Comparison of ENCODE assay signal across 8 cellular contexts in the genomic region with DNA sequence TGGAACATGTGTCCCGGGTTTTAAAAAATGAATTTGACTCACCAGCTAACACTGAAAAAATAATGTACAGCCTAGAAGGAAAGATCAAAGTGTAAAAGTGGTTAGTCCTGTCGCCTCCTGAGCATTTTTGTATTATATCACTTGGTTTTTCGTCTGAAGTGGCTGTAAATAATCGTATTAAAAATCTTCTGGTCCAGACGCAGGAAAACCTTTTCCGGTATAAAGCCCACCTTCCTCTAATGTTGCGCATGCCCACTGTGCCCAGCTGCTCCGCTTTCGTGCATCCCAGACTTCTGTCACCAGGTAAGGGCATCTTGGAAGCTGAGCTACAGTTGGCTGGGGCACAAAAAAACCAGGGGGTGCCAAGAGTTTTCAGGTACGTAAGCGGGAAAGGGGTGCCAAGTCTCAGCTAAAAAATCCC. TPM values are rescaled to one million over a fixed set of nuclear protein-coding genes. Genes with fewer than 3 reads are reported as not detected.
DNase-seq lines count a peak whose midpoint lies in the region; ATAC-seq and TF ChIP-seq lines count a peak whose summit lies in the region.

No MANE protein-coding gene starts in this region.

- peak overlapping the region; percentile 78 to 91 (median 82) for H3K4me3 ChIP-seq in esophagus muscularis mucosa
- peak overlapping the region; percentile 67 for H3K4me3 ChIP-seq in mononuclear cell (ENCODE audit: low read length)

- peaks cover 23% of the 10 kb centered on the region for H3K4me1 Mint-ChIP-seq in CD14-positive monocyte

- WGBS in esophagus muscularis mucosa, result 0% methylated on average over 11 of the region's 11 CpGs

- intact Hi-C loops in CD14-positive monocyte (cut with micrococcal nuclease), result loop anchor here (5.0 kb wide), 1 partner anchor 585 kb away; a partner anchor contains a TSS
- intact Hi-C loops in esophagus muscularis mucosa (cut with DNase I), result no loop called here

- peak overlapping the region; percentile 98 to 99 (median 99) for H3K27ac Mint-ChIP-seq in CD14-positive monocyte

- H3K27ac ChIP-seq in esophagus muscularis mucosa (replicated peaks in 1 of 4), result peak overlapping the region; percentile 95 to 99 (median 98)

- peaks cover 0 to 4% (median 4%) of the 10 kb centered on the region in 3 donors for H3K27me3 Mint-ChIP-seq in CD14-positive monocyte (ENCODE audit: low read depth in 3 of 3)

- H3K27me3 ChIP-seq in esophagus muscularis mucosa (no peaks in the 10 kb centered on the region), mononuclear cell (ENCODE audit: insufficient read depth, low read length) (no peaks in the 10 kb centered on the region)

- H3K4me3 Mint-ChIP-seq in CD14-positive monocyte, result peak overlapping the region; percentile 96 to 97

- H3K4me1 ChIP-seq in esophagus muscularis mucosa (peaks cover 20 to 39% (median 35%) of the 10 kb centered on the region in 4 donors), mononuclear cell (ENCODE audit: insufficient read depth, low read length) (peaks cover 19% of the 10 kb centered on the region)

- DNase-seq in CD14-positive monocyte (ENCODE audit: low spot score) (peak; percentile 50), NCI-H2227 treated with DMSO at 0.1 percent for 48 hours (lab: John Stamatoyannopoulos, UW) (peak; percentile 96), esophagus muscularis mucosa (ENCODE audit: extremely low spot score) (peak; percentile 93), superior temporal gyrus (ENCODE audit: extremely low spot score) (peak; percentile 88)
- peak; percentile 62 to 72 for DNase-seq in activated CD4-positive, alpha-beta T cell treated with anti-CD3 and anti-CD28 coated beads, Interleukin-2, amount 50 U/mL, for 48 hours

- peaks cover 0 to 4% (median 0%) of the 10 kb centered on the region in 7 donors for H3K9me3 Mint-ChIP-seq in CD14-positive monocyte

- no peak for TF ChIP-seq POLR2A in esophagus muscularis mucosa (IDR thresholded peaks at IDR 0.05; ENCODE audit: low read depth)

- H3K36me3 ChIP-seq in esophagus muscularis mucosa, result peaks cover 3 to 28% (median 19%) of the 10 kb centered on the region in 4 donors

- no peaks in the 10 kb centered on the region for H3K9me3 ChIP-seq in esophagus muscularis mucosa
- no peaks in the 10 kb centered on the region for H3K9me3 ChIP-seq in mononuclear cell (ENCODE audit: low read depth, low read length)

- ATAC-seq in GM19025 (IDR thresholded peaks at IDR 0.05; ENCODE audit: low read depth, unreplicated experiment) (peak; percentile 5), HG03280 (IDR thresholded peaks at IDR 0.05; ENCODE audit: unreplicated experiment) (peak; percentile 12)

- no peak for TF ChIP-seq CTCF in CD14-positive monocyte (IDR thresholded peaks at IDR 0.05)
- no peak for TF ChIP-seq CTCF in esophagus muscularis mucosa (IDR thresholded peaks at IDR 0.05)

- H3K36me3 Mint-ChIP-seq in CD14-positive monocyte, result peaks cover 20 to 24% of the 10 kb centered on the region in 2 donors

- no peak for TF ChIP-seq EP300 in esophagus muscularis mucosa (IDR thresholded peaks at IDR 0.05)

RNA-seq across cellular contexts. Expression of a gene that starts 0.7 kb away (rescaled TPM):
- 1 to 10 TPM; 8.7 to 9.0 TPM for polyA plus RNA-seq in CD14-positive monocyte
- total RNA-seq in esophagus muscularis mucosa (10 to 100 TPM; 11.7 to 15.7 (median 14.7) TPM), mononuclear cell (36.6 TPM)

RNA-seq across cellular contexts. Expression of a gene that starts 3.2 kb away (rescaled TPM):
- under 1 TPM in 1 of 2 donors, not detected in 1; 0.08 TPM for polyA plus RNA-seq in CD14-positive monocyte
- 1 to 10 TPM; 2.7 to 4.5 (median 4.3) TPM for total RNA-seq in esophagus muscularis mucosa
- not detected for total RNA-seq in mononuclear cell

RNA-seq across cellular contexts. Expression of a gene that starts 7.7 kb away (rescaled TPM):
- under 1 TPM in 1 of 2 donors, not detected in 1; 0.76 TPM for polyA plus RNA-seq in CD14-positive monocyte
- total RNA-seq in esophagus muscularis mucosa, result 10 to 100 TPM; 19.1 to 93.6 (median 63.7) TPM
- total RNA-seq in mononuclear cell, result 382 TPM

RNA-seq across cellular contexts. Expression of a gene that starts 40.1 kb away (rescaled TPM):
- polyA plus RNA-seq in CD14-positive monocyte, result not detected
- total RNA-seq in esophagus muscularis mucosa (under 1 TPM in 1 of 4 donors, not detected in 3; 0.23 TPM), mononuclear cell (not detected)

RNA-seq across cellular contexts. Expression of a gene that starts 40.2 kb away (rescaled TPM):
- under 1 TPM; 0.25 to 0.61 TPM for polyA plus RNA-seq in CD14-positive monocyte
- total RNA-seq in esophagus muscularis mucosa (1 to 10 TPM; 2.0 to 2.9 (median 2.2) TPM), mononuclear cell (0.73 TPM)

Comparison
In these comparisons a context has a peak if more than half of its experiments do, and no peak if none do; other contexts are left out.
1. Peak in every context shown above with its lines: DNase-seq, ATAC-seq, H3K4me3 ChIP-seq and H3K27ac ChIP-seq.